In the genomic region with DNA sequence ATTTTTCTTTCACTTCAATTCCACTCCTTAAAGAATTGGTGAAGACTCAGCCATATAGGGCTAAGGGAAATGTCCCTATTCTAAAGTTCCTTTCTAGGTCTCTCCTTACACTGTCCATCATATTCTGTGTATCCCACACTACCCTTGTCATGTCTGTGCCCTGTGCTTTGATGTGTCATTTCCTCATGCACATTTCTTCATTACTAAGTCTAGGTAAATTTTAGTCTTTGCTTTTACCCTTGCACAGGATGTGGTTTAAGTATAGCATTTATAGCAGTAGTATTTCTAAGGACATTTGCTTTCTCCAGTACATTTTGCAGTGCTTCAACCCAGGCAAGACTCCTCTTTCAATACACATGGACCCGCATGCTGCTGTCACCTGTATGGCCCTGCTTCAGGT, we compare ENCODE assay signal across 7 cellular contexts.
DNase-seq lines count a peak whose midpoint lies in the region; ATAC-seq and TF ChIP-seq lines count a peak whose summit lies in the region.

No MANE protein-coding gene starts in this region.

- peak overlapping the region in 4 of 5 donors; percentile 0 to 42 (median 22) for H3K4me3 Mint-ChIP-seq in immature natural killer cell
- no peak overlapping the region for H3K4me3 Mint-ChIP-seq in progenitor cell of endocrine pancreas (ENCODE audit: low read depth)

- H3K36me3 Mint-ChIP-seq in immature natural killer cell: no peaks in the 10 kb centered on the region
- no peaks in the 10 kb centered on the region for H3K36me3 Mint-ChIP-seq in progenitor cell of endocrine pancreas (ENCODE audit: insufficient read depth)

- H3K27ac Mint-ChIP-seq in immature natural killer cell (peak overlapping the region in 3 of 6 donors; percentile 2 to 35 (median 19)), progenitor cell of endocrine pancreas (no peak overlapping the region)

- ATAC-seq in GM18873 (IDR thresholded peaks at IDR 0.05; ENCODE audit: low FRiP score, unreplicated experiment): peak; percentile 97

- TF ChIP-seq CTCF in progenitor cell of endocrine pancreas (IDR thresholded peaks at IDR 0.05; ENCODE audit: unreplicated experiment): no peak

- peak; percentile 6 for DNase-seq in HCEC 1CT
- peak; percentile 10 for DNase-seq in Jurkat, Clone E6-1 (ENCODE audit: low read depth, low spot score)
- DNase-seq in immature natural killer cell: peak; percentile 13 to 28 (median 15)
- DNase-seq in ureter (ENCODE audit: low spot score): no peak
- no peak for DNase-seq in medulla oblongata (ENCODE audit: extremely low spot score)
- no peak for DNase-seq in progenitor cell of endocrine pancreas (ENCODE audit: low spot score, unreplicated experiment)

- no peaks in the 10 kb centered on the region for H3K9me3 Mint-ChIP-seq in immature natural killer cell
- H3K9me3 Mint-ChIP-seq in progenitor cell of endocrine pancreas (ENCODE audit: low read depth): no peaks in the 10 kb centered on the region

- peaks cover 17% of the 10 kb centered on the region in 2 donors for H3K4me1 Mint-ChIP-seq in immature natural killer cell
- H3K4me1 Mint-ChIP-seq in progenitor cell of endocrine pancreas (ENCODE audit: low read depth): no peaks in the 10 kb centered on the region

- no peak overlapping the region for H3K4me3 ChIP-seq in Jurkat, Clone E6-1 (ENCODE audit: low read length)

- peaks cover 0 to 2% (median 0%) of the 10 kb centered on the region in 3 donors for H3K27me3 Mint-ChIP-seq in immature natural killer cell (ENCODE audit: low read depth in 3 of 3)
- H3K27me3 Mint-ChIP-seq in progenitor cell of endocrine pancreas: peaks cover 7% of the 10 kb centered on the region

Comparison
In these comparisons a context has a peak if more than half of its experiments do, and no peak if none do; other contexts are left out.
1. DNase-seq: peak in HCEC 1CT (single experiment), Jurkat, Clone E6-1 (single experiment) and immature natural killer cell (3 of 3); none in ureter (single experiment), medulla oblongata (single experiment) and progenitor cell of endocrine pancreas (single experiment).